In genomic region chr4:76949293-76950051, GRCh38 we compare ENCODE assay signal across 8 cellular contexts. TPM values are rescaled to one million over a fixed set of nuclear protein-coding genes. Genes with fewer than 3 reads are reported as not detected.
DNase-seq lines count a peak whose midpoint lies in the region; ATAC-seq and TF ChIP-seq lines count a peak whose summit lies in the region.

TSS of gene SEPTIN11 (plus strand) at chr4:76949752. CDS start at chr4:76949904, 152 bp downstream.

- WGBS in esophagus, 2 donors: 0% methylated on average over 82 to 85 of the region's 85 CpGs

- H3K4me3 ChIP-seq in Jurkat, Clone E6-1 (ENCODE audit: low read length): peak within 1 kb of the TSS; percentile 76
- peak within 1 kb of the TSS; percentile 73 to 83 for H3K4me3 ChIP-seq in esophagus (ENCODE audit: low read depth in 1 of 2, low read length in 2 of 2)
- peak within 1 kb of the TSS; percentile 86 to 97 for H3K4me3 ChIP-seq in muscle layer of duodenum (ENCODE audit: low read depth in 1 of 2, low read length in 2 of 2)

- peak within 1 kb of the TSS; percentile 83 to 87 for H3K27ac ChIP-seq in esophagus (ENCODE audit: low read depth in 2 of 2, low read length in 1 of 2)
- peak within 1 kb of the TSS; percentile 77 for H3K27ac ChIP-seq in muscle layer of duodenum (ENCODE audit: low read length)

- no peaks in the 10 kb centered on the region for H3K36me3 Mint-ChIP-seq in activated T-cell treated with anti-CD3 and anti-CD28 coated beads, Interleukin-2, amount 50 U/mL, for 4 hours (ENCODE audit: insufficient read depth)

- peak; percentile 72 for ATAC-seq in GM21717 (IDR thresholded peaks at IDR 0.05; ENCODE audit: unreplicated experiment)
- ATAC-seq in activated T-cell treated with anti-CD3 and anti-CD28 coated beads, Interleukin-2, amount 50 U/mL, for 4 hours: peak; percentile 79 to 82

- H3K27me3 ChIP-seq in esophagus (ENCODE audit: control insufficient read depth in 1 of 2, insufficient read depth in 2 of 2, low read length in 2 of 2) (no peaks in the 10 kb centered on the region), muscle layer of duodenum (ENCODE audit: low read depth, low read length) (no peaks in the 10 kb centered on the region)

- H3K27me3 Mint-ChIP-seq in activated T-cell treated with anti-CD3 and anti-CD28 coated beads, Interleukin-2, amount 50 U/mL, for 4 hours (ENCODE audit: low read depth): peaks cover 2% of the 10 kb centered on the region

- H3K9me3 ChIP-seq in esophagus (ENCODE audit: control insufficient read depth in 2 of 2, insufficient read depth in 1 of 2, low read depth in 1 of 2, low read length in 1 of 2) (no peaks in the 10 kb centered on the region), muscle layer of duodenum (ENCODE audit: control insufficient read depth in 1 of 2, low read length in 2 of 2) (no peaks in the 10 kb centered on the region)

- H3K4me1 ChIP-seq in esophagus (ENCODE audit: control insufficient read depth in 2 of 2, insufficient read depth in 2 of 2, low read length in 1 of 2): peaks cover 0 to 10% of the 10 kb centered on the region in 2 donors
- H3K4me1 ChIP-seq in muscle layer of duodenum (ENCODE audit: control insufficient read depth in 1 of 2, insufficient read depth in 2 of 2, low read length in 2 of 2): peaks cover 4 to 15% of the 10 kb centered on the region in 2 donors

- peak within 1 kb of the TSS; percentile 88 for H3K4me3 Mint-ChIP-seq in activated T-cell treated with anti-CD3 and anti-CD28 coated beads, Interleukin-2, amount 50 U/mL, for 4 hours

- no peaks in the 10 kb centered on the region for H3K9me3 Mint-ChIP-seq in activated T-cell treated with anti-CD3 and anti-CD28 coated beads, Interleukin-2, amount 50 U/mL, for 4 hours

- no peaks in the 10 kb centered on the region for H3K36me3 ChIP-seq in esophagus (ENCODE audit: control insufficient read depth in 2 of 2, insufficient read depth in 2 of 2, low read length in 1 of 2)
- peaks cover 0 to 4% of the 10 kb centered on the region in 2 donors for H3K36me3 ChIP-seq in muscle layer of duodenum (ENCODE audit: control insufficient read depth in 1 of 2, insufficient read depth in 2 of 2, low read length in 2 of 2)

- peaks cover 21% of the 10 kb centered on the region for H3K4me1 Mint-ChIP-seq in activated T-cell treated with anti-CD3 and anti-CD28 coated beads, Interleukin-2, amount 50 U/mL, for 4 hours (ENCODE audit: low read depth)

- DNase-seq in DMS153 treated with DMSO at 0.1 percent for 48 hours (lab: John Stamatoyannopoulos, UW; ENCODE audit: unreplicated experiment): peak; percentile 43
- peak; percentile 60 for DNase-seq in Jurkat, Clone E6-1 (ENCODE audit: low read depth, low spot score)
- peak; percentile 76 for DNase-seq in activated T-cell treated with anti-CD3 and anti-CD28 coated beads, Interleukin-2, amount 50 U/mL, for 4 hours
- DNase-seq in stimulated activated CD8-positive, alpha-beta memory T cell treated with anti-CD3 and anti-CD28 coated beads, Interleukin-7, amount 100 ng/mL, for 24 hours (ENCODE audit: low read depth): peak; percentile 55

TF ChIP-seq in PFSK-1, 5 proteins besides CTCF, POLR2A, EP300 and RAD21:
- TF ChIP-seq TAF1 (IDR thresholded peaks at IDR 0.05; ENCODE audit: borderline replicate concordance, insufficient read depth, low read length) (peak; percentile 84), REST (IDR thresholded peaks at IDR 0.05; ENCODE audit: insufficient read depth in 1 of 2, low read depth in 2 of 2, low read length in 2 of 2) (no peak), POLR2AphosphoS5 (IDR thresholded peaks at IDR 0.05; ENCODE audit: low read depth, low read length) (peak; percentile 76; the same call in 1 of the 2 replicates), FOXP2 (optimal IDR thresholded peaks at IDR 0.05; ENCODE audit: borderline replicate concordance, extremely low read depth, extremely low read length, insufficient read depth) (no peak), SIN3A (IDR thresholded peaks at IDR 0.05; ENCODE audit: borderline replicate concordance, insufficient read depth, low read length) (0 out of 2 replicates have a peak, but pooled peaks have one; percentile 94)

RNA-seq across cellular contexts. Expression of gene SEPTIN11, which starts in this region (rescaled TPM):
- polyA plus RNA-seq in Jurkat, Clone E6-1 (2012; ENCODE audit: insufficient read depth, insufficient read length): 40.0 TPM
- 60.3 TPM for polyA plus RNA-seq in PFSK-1 (2012; ENCODE audit: insufficient read length, low read depth)
- 10 to 100 TPM; 30.4 to 36.1 (median 34.9) TPM for total RNA-seq in activated T-cell treated with anti-CD3 and anti-CD28 coated beads, Interleukin-2, amount 50 U/mL, for 4 hours
- polyA plus RNA-seq in esophagus: 1 to 10 TPM; 7.4 to 9.5 TPM

Comparison
In these comparisons a context has a peak if more than half of its experiments do, and no peak if none do; other contexts are left out.
1. Peak in every context shown above with its lines: DNase-seq, ATAC-seq, H3K4me3 ChIP-seq and H3K27ac ChIP-seq.